9 cellular contexts compared by ENCODE assay signal in the genomic region with DNA sequence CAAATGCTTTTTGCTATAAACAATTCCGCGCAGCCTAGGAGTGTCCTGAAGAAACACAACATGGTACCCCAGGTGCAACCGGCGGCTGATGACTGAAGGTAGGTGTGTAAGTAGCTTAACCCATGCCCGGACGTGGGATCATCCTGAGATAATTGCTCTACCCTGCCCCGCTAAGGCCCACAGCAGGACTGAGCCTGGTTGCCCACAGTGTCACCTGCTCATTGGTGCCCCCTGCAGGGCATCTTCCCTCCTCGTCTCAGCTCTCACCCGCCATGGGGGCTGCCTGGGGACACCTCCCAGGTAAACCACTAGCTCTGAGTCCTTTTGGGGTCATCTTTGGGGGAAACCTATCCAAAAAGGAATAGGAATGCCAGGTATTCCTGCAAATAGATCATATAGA. TPM values are rescaled to one million over a fixed set of nuclear protein-coding genes. Genes with fewer than 3 reads are reported as not detected.
DNase-seq lines count a peak whose midpoint lies in the region; ATAC-seq and TF ChIP-seq lines count a peak whose summit lies in the region.
"Had no signal": no experiment of that assay in that cellular context is flagged by ENCODE, and none has a peak within 500 bp of the region (broad histone marks: within the 10 kb centered on the region; RNA-seq: fewer than 3 reads in every experiment).

No MANE protein-coding gene starts in this region.

- no peaks in the 10 kb centered on the region for H3K27me3 ChIP-seq in CD4-positive, alpha-beta T cell (ENCODE audit: control insufficient read depth, insufficient read depth, low read length)

- DNase-seq in CD4-positive, alpha-beta T cell = peak in 9 of 10 experiments; percentile 21 to 57 (median 32)
- no peak for DNase-seq in HFFc6
- DNase-seq in activated CD4-positive, alpha-beta T cell treated with anti-CD3 and anti-CD28 coated beads for 36 hours = peak; percentile 77
- no peak for DNase-seq in epithelial cell of esophagus (ENCODE audit: low read depth)
- DNase-seq in stimulated activated CD4-positive, alpha-beta T cell treated with anti-CD3 and anti-CD28 coated beads, Interleukin-1b, Interleukin-23, amount 100 ng/mL, for 4 hours (ENCODE audit: low read depth in 2 of 2) = peak; percentile 30 to 44

- H3K4me3 Mint-ChIP-seq in CD4-positive, alpha-beta T cell = no peak overlapping the region
- H3K4me3 Mint-ChIP-seq in HFFc6 = no peak overlapping the region
- no peak overlapping the region for H3K4me3 Mint-ChIP-seq in activated CD4-positive, alpha-beta T cell treated with anti-CD3 and anti-CD28 coated beads for 36 hours

- no peak overlapping the region for H3K27ac ChIP-seq in CD4-positive, alpha-beta T cell (ENCODE audit: low read depth, low read length)

- POLR2A ChIA-PET in CD4-positive, alpha-beta T cell (lab: Charles Lee) = interaction anchor here (1.1 kb wide), 1 partner anchor 53 kb away, joined by 3 read pairs; no protein-coding TSS in a partner anchor
- POLR2A ChIA-PET in activated CD4-positive, alpha-beta T cell treated with anti-CD3 and anti-CD28 coated beads for 36 hours (lab: Charles Lee) = interaction anchor here (0.5 kb wide), 1 partner anchor 95 kb away, joined by 4 read pairs; no protein-coding TSS in a partner anchor

- peaks cover 11% of the 10 kb centered on the region for H3K36me3 Mint-ChIP-seq in CD4-positive, alpha-beta T cell (ENCODE audit: low read depth)
- H3K36me3 Mint-ChIP-seq in HFFc6 (ENCODE audit: low read depth) = peaks cover 4% of the 10 kb centered on the region; the same call in 1 of the 2 replicates
- H3K36me3 Mint-ChIP-seq in activated CD4-positive, alpha-beta T cell treated with anti-CD3 and anti-CD28 coated beads for 36 hours (ENCODE audit: low read depth) = peaks cover 11% of the 10 kb centered on the region

- H3K9me3 ChIP-seq in CD4-positive, alpha-beta T cell (ENCODE audit: control insufficient read depth, low read length) = no peaks in the 10 kb centered on the region

- peak; percentile 42 for TF ChIP-seq CTCF in CD4-positive, alpha-beta T cell (IDR thresholded peaks at IDR 0.05)
- TF ChIP-seq CTCF in HFFc6 (IDR thresholded peaks at IDR 0.05) = peak; percentile 74
- TF ChIP-seq CTCF in epithelial cell of esophagus (IDR thresholded peaks at IDR 0.05; ENCODE audit: insufficient read depth, low read depth, low read length, missing control alignments) = peak; percentile 39

- H3K27ac Mint-ChIP-seq in CD4-positive, alpha-beta T cell = no peak overlapping the region
- no peak overlapping the region for H3K27ac Mint-ChIP-seq in HFFc6
- H3K27ac Mint-ChIP-seq in activated CD4-positive, alpha-beta T cell treated with anti-CD3 and anti-CD28 coated beads for 36 hours = no peak overlapping the region

- no peak overlapping the region for H3K4me3 ChIP-seq in epithelial cell of esophagus (ENCODE audit: low read length)

- intact Hi-C loops in CD4-positive, alpha-beta T cell (cut with DNase I, micrococcal nuclease) = loop anchor here (2.0 kb wide), 2 partner anchors 61 to 63 kb away; no protein-coding TSS in a partner anchor
- intact Hi-C loops in activated CD4-positive, alpha-beta T cell treated with anti-CD3 and anti-CD28 coated beads for 36 hours (cut with DNase I, micrococcal nuclease) = loop anchor here in 1 of 2 experiments (1.0 kb wide), 1 partner anchor 62 kb away; no protein-coding TSS in a partner anchor

- H3K9me3 Mint-ChIP-seq in CD4-positive, alpha-beta T cell = no peaks in the 10 kb centered on the region
- no peaks in the 10 kb centered on the region for H3K9me3 Mint-ChIP-seq in HFFc6
- no peaks in the 10 kb centered on the region for H3K9me3 Mint-ChIP-seq in activated CD4-positive, alpha-beta T cell treated with anti-CD3 and anti-CD28 coated beads for 36 hours (ENCODE audit: low read depth)

- H3K4me1 Mint-ChIP-seq in CD4-positive, alpha-beta T cell (ENCODE audit: low read depth) = no peaks in the 10 kb centered on the region
- H3K4me1 Mint-ChIP-seq in HFFc6 (ENCODE audit: low read depth) = peaks cover 7% of the 10 kb centered on the region
- H3K4me1 Mint-ChIP-seq in activated CD4-positive, alpha-beta T cell treated with anti-CD3 and anti-CD28 coated beads for 36 hours = no peaks in the 10 kb centered on the region

- H3K27me3 Mint-ChIP-seq in CD4-positive, alpha-beta T cell = no peaks in the 10 kb centered on the region
- no peaks in the 10 kb centered on the region; the same call in 1 of the 2 replicates for H3K27me3 Mint-ChIP-seq in HFFc6 (ENCODE audit: insufficient read depth)
- H3K27me3 Mint-ChIP-seq in activated CD4-positive, alpha-beta T cell treated with anti-CD3 and anti-CD28 coated beads for 36 hours = no peaks in the 10 kb centered on the region

- ATAC-seq in CD4-positive, alpha-beta T cell (ENCODE audit: poor library complexity) = peak; percentile 52
- ATAC-seq in activated CD4-positive, alpha-beta T cell treated with anti-CD3 and anti-CD28 coated beads for 36 hours = peak; percentile 37
- ATAC-seq in HG02642 (IDR thresholded peaks at IDR 0.05; ENCODE audit: poor library complexity, unreplicated experiment) = no peak
- no peak for ATAC-seq in HG03565 (IDR thresholded peaks at IDR 0.05; ENCODE audit: unreplicated experiment)
- no peak for ATAC-seq in GM19035 (IDR thresholded peaks at IDR 0.05; ENCODE audit: unreplicated experiment)

- CTCF ChIA-PET in CD4-positive, alpha-beta T cell (lab: Charles Lee) = interaction anchor here (1.2 kb wide), 1 partner anchor 52 kb away, joined by 3 read pairs; a partner anchor contains a TSS
- CTCF ChIA-PET in activated CD4-positive, alpha-beta T cell treated with anti-CD3 and anti-CD28 coated beads for 36 hours (lab: Charles Lee) = interaction anchor here (0.6 to 2.0 kb wide), 8 partner anchors 9 to 430 kb away, joined by 3 to 7 read pairs (median 4); no protein-coding TSS in a partner anchor

RNA-seq across cellular contexts. Expression of a gene that starts 22.3 kb away (rescaled TPM):
- 10 to 100 TPM in 1 of 2 experiments, 1 to 10 TPM in 1; 8.2 to 10.9 TPM for total RNA-seq in CD4-positive, alpha-beta T cell
- 10 to 100 TPM; 20.5 to 27.9 (median 25.4) TPM for total RNA-seq in HFFc6 (2021; fragmentation: NEBNext Ultra II Directional; extraction: Animal tissue kit (Norgen Biotek cat#: 25700))
- total RNA-seq in activated CD4-positive, alpha-beta T cell treated with anti-CD3 and anti-CD28 coated beads for 36 hours = 10 to 100 TPM; 26.8 to 31.9 TPM

RNA-seq across cellular contexts. Expression of a gene that starts 52.2 kb away (rescaled TPM):
- 10 to 100 TPM; 15.1 to 15.4 TPM for total RNA-seq in CD4-positive, alpha-beta T cell
- total RNA-seq in HFFc6 (2021; fragmentation: NEBNext Ultra II Directional; extraction: Animal tissue kit (Norgen Biotek cat#: 25700)) = 10 to 100 TPM in 3 of 6 experiments, 1 to 10 TPM in 3; 8.7 to 11.7 (median 9.9) TPM
- total RNA-seq in activated CD4-positive, alpha-beta T cell treated with anti-CD3 and anti-CD28 coated beads for 36 hours = 10 to 100 TPM; 10.4 to 10.6 TPM

RNA-seq across cellular contexts. Expression of a gene that starts 54.1 kb away (rescaled TPM):
- 1 to 10 TPM; 1.9 to 3.0 TPM for total RNA-seq in CD4-positive, alpha-beta T cell
- total RNA-seq in HFFc6 (2021; fragmentation: NEBNext Ultra II Directional; extraction: Animal tissue kit (Norgen Biotek cat#: 25700)) = 1 to 10 TPM in 3 of 6 experiments, under 1 TPM in 3; 0.20 to 1.9 (median 0.82) TPM
- total RNA-seq in activated CD4-positive, alpha-beta T cell treated with anti-CD3 and anti-CD28 coated beads for 36 hours = 1 to 10 TPM; 1.9 to 2.1 TPM
- total RNA-seq: temporal lobe had no signal

Comparison
In these comparisons a context has a peak if more than half of its experiments do, and no peak if none do; other contexts are left out.
1. ATAC-seq: peak in CD4-positive, alpha-beta T cell (single experiment) and activated CD4-positive, alpha-beta T cell treated with anti-CD3 and anti-CD28 coated beads for 36 hours (single experiment); none in HG02642 (single experiment), HG03565 (single experiment) and GM19035 (single experiment).
2. DNase-seq: peak in CD4-positive, alpha-beta T cell (9 of 10), activated CD4-positive, alpha-beta T cell treated with anti-CD3 and anti-CD28 coated beads for 36 hours (single experiment) and stimulated activated CD4-positive, alpha-beta T cell treated with anti-CD3 and anti-CD28 coated beads, Interleukin-1b, Interleukin-23, amount 100 ng/mL, for 4 hours (2 of 2); none in HFFc6 (single experiment) and epithelial cell of esophagus (single experiment).
3. Peak in every context shown above with its lines, with median percentiles within 50 percentile points of each other: CTCF ChIP-seq.